In the genomic region with DNA sequence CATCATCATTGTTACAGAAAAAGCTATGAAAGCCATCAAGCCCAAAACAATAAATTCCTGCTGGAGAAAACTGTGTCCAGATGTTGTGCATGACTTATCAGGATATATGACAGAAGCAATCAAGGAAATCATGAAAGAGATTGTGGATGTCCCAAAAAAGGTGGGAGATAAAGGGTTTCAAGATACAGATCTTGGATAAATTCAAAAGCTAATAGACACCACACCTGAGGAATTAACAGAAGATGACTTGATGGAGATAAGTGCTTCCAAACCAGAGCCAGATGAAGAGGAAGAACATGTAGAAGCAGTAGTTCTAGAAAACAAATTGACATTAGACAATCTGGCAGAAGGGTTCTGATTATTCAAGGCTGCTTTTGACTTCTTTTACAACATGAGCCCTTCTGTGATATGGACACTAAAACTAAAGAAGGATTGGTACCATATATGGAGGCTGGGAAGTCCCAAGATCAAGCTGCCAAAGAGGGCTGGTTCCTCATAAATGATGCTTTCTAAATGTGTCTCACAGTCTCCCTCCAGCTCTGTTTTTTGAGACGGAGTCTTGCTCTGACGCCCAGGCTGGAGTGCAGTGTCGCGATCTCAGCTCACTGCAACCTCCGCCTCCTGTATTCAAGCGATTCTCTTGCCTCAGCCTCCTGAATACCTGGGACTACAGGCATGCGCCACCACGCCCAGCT, we compare ENCODE assay signal across 1 cellular context.
TF ChIP-seq lines count a peak whose summit lies in the region.

No MANE protein-coding gene starts in this region.

TF ChIP-seq in SK-N-SH, 30 proteins besides CTCF, POLR2A, EP300 and RAD21:
- TF ChIP-seq FOXJ3 (CRISPR knock-in tag; IDR thresholded peaks at IDR 0.05) (no peak), RCOR1 (IDR thresholded peaks at IDR 0.05; ENCODE audit: low read length) (0 out of 2 replicates have a peak, but pooled peaks have one; percentile 24), FOXM1 (IDR thresholded peaks at IDR 0.05; ENCODE audit: low read depth) (no peak), GATA2 (CRISPR knock-in tag; IDR thresholded peaks at IDR 0.05) (peak; percentile 78), EZH2phosphoT487 (IDR thresholded peaks at IDR 0.05; ENCODE audit: borderline replicate concordance, low read depth) (no peak)
- TF ChIP-seq, protein P1, sequence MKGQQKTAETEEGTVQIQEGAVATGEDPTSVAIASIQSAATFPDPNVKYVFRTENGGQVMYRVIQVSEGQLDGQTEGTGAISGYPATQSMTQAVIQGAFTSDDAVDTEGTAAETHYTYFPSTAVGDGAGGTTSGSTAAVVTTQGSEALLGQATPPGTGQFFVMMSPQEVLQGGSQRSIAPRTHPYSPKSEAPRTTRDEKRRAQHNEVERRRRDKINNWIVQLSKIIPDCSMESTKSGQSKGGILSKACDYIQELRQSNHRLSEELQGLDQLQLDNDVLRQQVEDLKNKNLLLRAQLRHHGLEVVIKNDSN (IDR thresholded peaks at IDR 0.05; ENCODE audit: borderline replicate concordance, low read depth), result no peak
- TF ChIP-seq, protein P2, sequence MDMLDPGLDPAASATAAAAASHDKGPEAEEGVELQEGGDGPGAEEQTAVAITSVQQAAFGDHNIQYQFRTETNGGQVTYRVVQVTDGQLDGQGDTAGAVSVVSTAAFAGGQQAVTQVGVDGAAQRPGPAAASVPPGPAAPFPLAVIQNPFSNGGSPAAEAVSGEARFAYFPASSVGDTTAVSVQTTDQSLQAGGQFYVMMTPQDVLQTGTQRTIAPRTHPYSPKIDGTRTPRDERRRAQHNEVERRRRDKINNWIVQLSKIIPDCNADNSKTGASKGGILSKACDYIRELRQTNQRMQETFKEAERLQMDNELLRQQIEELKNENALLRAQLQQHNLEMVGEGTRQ (IDR thresholded peaks at IDR 0.05; ENCODE audit: borderline replicate concordance, low read depth, low read length), result no peak
